ENCODE assay signal across 27 cellular contexts in the genomic region with DNA sequence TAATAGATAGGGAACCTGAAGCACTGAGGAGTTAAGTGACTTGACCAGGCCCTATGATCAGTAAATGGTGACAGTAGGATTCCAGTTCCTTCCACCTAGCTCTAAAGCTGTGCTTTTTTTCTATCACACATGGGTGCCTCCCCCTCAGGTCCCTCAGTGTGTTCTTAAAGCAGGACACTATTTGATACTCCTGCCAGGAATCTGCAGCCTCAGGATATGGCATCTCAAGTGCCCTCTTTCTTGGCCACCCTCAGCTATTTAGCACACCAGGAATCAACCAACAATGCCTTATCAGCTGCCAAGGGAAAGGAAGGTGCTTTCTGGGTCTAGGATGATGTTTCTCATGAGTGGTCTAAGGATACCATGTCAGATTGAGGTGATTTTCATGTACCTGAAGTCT.
"Had no signal": no experiment of that assay in that cellular context is flagged by ENCODE, and none has a peak within 500 bp of the region (broad histone marks: within the 10 kb centered on the region; RNA-seq: fewer than 3 reads in every experiment).

No MANE protein-coding gene starts in this region.

- H3K27ac ChIP-seq: brain microvascular endothelial cell, SJCRH30, SK-N-MC had no signal

- H3K9me3 ChIP-seq: SJCRH30 had no signal

- H3K27me3 ChIP-seq: brain microvascular endothelial cell, SJCRH30 had no signal

- H3K4me1 ChIP-seq: SJCRH30 had no signal

- H3K4me3 ChIP-seq: SJCRH30, SK-N-MC had no signal

- DNase-seq: activated CD4-positive, alpha-beta T cell treated with anti-CD3 and anti-CD28 coated beads, Interleukin-2, amount 10 ng/mL, durations not matched to agents 24 days and 14 days; activated CD4-positive, alpha-beta T cell treated with anti-CD3 and anti-CD28 coated beads, Interleukin-2, amount 50 U/mL, for 4 hours; activated CD8-positive, alpha-beta memory T cell treated with anti-CD3 and anti-CD28 coated beads, Interleukin-2, amount 50 U/mL, for 48 hours; activated CD8-positive, alpha-beta T cell treated with anti-CD3 and anti-CD28 coated beads, Interleukin-2, amount 10 ng/mL, durations not matched to agents 7 days and 5 days; activated effector memory CD4-positive, alpha-beta T cell treated with Interleukin-2 at 50 U/mL for 16 hours; activated naive CD4-positive, alpha-beta T cell treated with anti-CD3 and anti-CD28 coated beads, Interleukin-2, amount 50 U/mL, for 16 hours; activated naive CD8-positive, alpha-beta T cell treated with anti-CD3 and anti-CD28 coated beads for 36 hours; activated T-cell treated with anti-CD3 and anti-CD28 coated beads, Interleukin-2, amount 50 U/mL, for 48 hours; amniotic stem cell; brain microvascular endothelial cell; central memory CD4-positive, alpha-beta T cell; Kasumi-1; KG1; MM.1S; NCI-H1092 treated with DMSO at 0.1 percent for 48 hours; NCI-H1417; NCI-H146; NCI-H187; NCI-H2029 treated with DMSO at 0.1 percent for 48 hours; NCI-H2107; NCI-H2171; NCI-H524; NCI-H69; SHP77; SJCRH30 had no signal

- FAIRE-seq: TTC549 had no signal
